Comparison of ENCODE assay signal across 8 cellular contexts in the genomic region with DNA sequence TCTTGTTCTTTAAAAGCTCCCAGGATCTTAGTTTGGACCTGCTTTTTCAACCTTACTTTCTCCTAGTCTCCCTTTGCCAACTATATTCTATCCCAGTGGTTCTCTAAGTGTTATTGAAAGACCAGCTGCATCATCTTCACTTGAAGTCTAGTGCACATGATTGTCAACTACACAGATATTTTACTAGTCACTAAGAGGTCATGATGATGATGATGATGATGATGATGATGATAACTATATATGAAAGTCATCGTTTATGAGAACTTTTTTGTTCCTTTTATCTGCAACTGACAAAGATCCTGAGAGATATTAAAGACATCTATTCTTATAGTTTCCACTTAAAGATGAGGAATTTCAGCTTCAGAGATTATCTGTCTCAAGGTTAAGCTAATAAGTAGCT.
"Had no signal": no experiment of that assay in that cellular context is flagged by ENCODE, and none has a peak within 500 bp of the region (broad histone marks: within the 10 kb centered on the region; RNA-seq: fewer than 3 reads in every experiment).

No MANE protein-coding gene starts in this region.

- DNase-seq: GDM1, GF-D8 had no signal

- H3K4me3 ChIP-seq: GM12878 had no signal

- ATAC-seq: GM12878 had no signal

- FAIRE-seq: G401.6, GM12878, GM12891, GM12892, GM18507, GM19239 had no signal
